23 cellular contexts compared by ENCODE assay signal in the genomic region with DNA sequence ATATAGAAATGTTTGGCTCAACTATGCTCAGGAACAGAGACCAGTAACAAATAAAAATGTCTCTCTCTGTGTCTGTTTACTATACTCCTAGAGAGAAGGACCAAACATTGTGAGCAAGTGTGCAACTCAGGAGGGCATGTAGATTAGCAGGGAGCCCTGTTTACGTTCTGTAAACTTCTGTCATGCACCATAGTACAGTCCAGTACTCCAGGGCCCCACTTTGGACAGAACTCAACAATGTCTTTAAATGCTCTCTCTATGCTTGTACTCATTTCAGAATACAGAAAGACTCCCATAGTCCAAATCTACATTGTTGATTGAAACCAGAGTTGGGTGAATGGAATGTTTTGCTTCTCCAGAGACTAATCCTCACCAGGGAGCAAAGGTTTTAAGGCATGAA.
"Had no signal": no experiment of that assay in that cellular context is flagged by ENCODE, and none has a peak within 500 bp of the region (broad histone marks: within the 10 kb centered on the region; RNA-seq: fewer than 3 reads in every experiment).

No MANE protein-coding gene starts in this region.

- FAIRE-seq: TTC549 had no signal

- DNase-seq: activated CD4-positive, alpha-beta T cell treated with anti-CD3 and anti-CD28 coated beads, Interleukin-2, amount 10 ng/mL, durations not matched to agents 24 days and 14 days; activated CD4-positive, alpha-beta T cell treated with anti-CD3 and anti-CD28 coated beads, Interleukin-2, amount 50 U/mL, for 4 hours; activated CD8-positive, alpha-beta T cell treated with anti-CD3 and anti-CD28 coated beads for 36 hours; activated gamma-delta T cell; activated naive CD4-positive, alpha-beta T cell treated with Interleukin-2 at 50 U/mL for 16 hours; activated naive CD8-positive, alpha-beta T cell treated with anti-CD3 and anti-CD28 coated beads, Interleukin-2, amount 10 ng/mL, durations not matched to agents 7 days and 5 days; activated T-cell treated with anti-CD3 and anti-CD28 coated beads, Interleukin-2, amount 50 U/mL, for 1 hour; amygdala; NCI-H1092 treated with DMSO at 0.1 percent for 48 hours; NCI-H1417; NCI-H187; NCI-H2029 treated with DMSO at 0.1 percent for 48 hours; NCI-H2107; NCI-H510A; NCI-H526 treated with DMSO at 0.1 percent for 48 hours; NCI-H774; SHP77 treated with DMSO at 0.1 percent for 48 hours; SK-N-SH had no signal

- H3K4me3 ChIP-seq: ascending aorta, SJSA1 had no signal

- ATAC-seq: activated CD8-positive, alpha-beta T cell treated with anti-CD3 and anti-CD28 coated beads for 36 hours; Panc1 had no signal

- H3K9me3 ChIP-seq: ascending aorta, SJSA1, SK-N-SH had no signal

- H3K9ac ChIP-seq: KMS-11, SK-N-SH had no signal

- H3K36me3 ChIP-seq: ascending aorta, SJSA1 had no signal

- H3K27ac ChIP-seq: ascending aorta, KMS-11, SJSA1 had no signal

- H3K27me3 ChIP-seq: ascending aorta, SJSA1 had no signal

- H3K4me1 ChIP-seq: ascending aorta, SJSA1 had no signal

- H3K4me2 ChIP-seq: KMS-11, SK-N-SH had no signal
